8 cellular contexts compared by ENCODE assay signal in the genomic region with DNA sequence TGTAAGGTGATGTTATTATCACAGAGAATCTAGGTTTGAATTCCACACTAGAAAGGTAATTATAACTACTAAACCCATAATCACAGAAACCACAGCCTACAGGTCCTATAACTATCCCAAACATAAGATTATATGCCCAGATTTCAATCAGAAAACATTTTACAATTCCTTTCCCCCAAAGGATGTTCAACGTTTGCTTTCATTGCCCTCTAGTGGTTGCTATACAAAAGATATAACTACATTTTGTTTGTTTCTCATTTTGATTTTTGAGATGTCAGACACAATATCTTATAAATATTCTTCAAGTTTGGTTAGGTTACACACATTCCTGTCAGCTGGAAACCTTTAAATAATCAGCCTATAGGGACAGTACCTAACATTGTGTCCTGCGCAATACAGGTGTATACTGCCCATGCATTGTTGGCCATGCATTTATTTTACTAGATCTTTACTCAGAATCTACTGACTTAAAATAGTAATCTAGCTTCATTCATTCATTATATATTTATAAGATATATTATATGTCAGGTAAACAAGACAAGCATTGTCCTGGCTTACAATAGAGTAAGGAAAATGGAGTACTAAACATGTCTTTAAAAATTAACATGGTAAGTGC.
A peak's percentile ranks its signal among the peaks of the same experiment; 100 is the strongest.
DNase-seq lines count a peak whose midpoint lies in the region; ATAC-seq and TF ChIP-seq lines count a peak whose summit lies in the region.
"Had no signal": no experiment of that assay in that cellular context is flagged by ENCODE, and none has a peak within 500 bp of the region (broad histone marks: within the 10 kb centered on the region; RNA-seq: fewer than 3 reads in every experiment).

No MANE protein-coding gene starts in this region.

- DNase-seq in GM12865 (ENCODE audit: low read depth) (peak; percentile 19), NCI-H128 (lab: John Stamatoyannopoulos, UW; ENCODE audit: unreplicated experiment) (peak; percentile 44), naive B cell (peak; percentile 7), mesenteric fat pad (ENCODE audit: low spot score) (no peak)

- H3K4me3 Mint-ChIP-seq in brain (no peak overlapping the region), naive B cell (no peak overlapping the region)
- H3K4me3 Mint-ChIP-seq: T-helper 1 cell treated with Interleukin-12 subunit alpha and Interleukin-12 subunit beta and Interleukin-4 antibody, amounts not matched to agents 30 μg/mL and 1 μg/mL, for 36 hours had no signal

- ATAC-seq in naive B cell (ENCODE audit: low read depth in 2 of 2), result no peak
- ATAC-seq in HG02840 (IDR thresholded peaks at IDR 0.05; ENCODE audit: low FRiP score, unreplicated experiment), result no peak
- no peak for ATAC-seq in GM19328 (IDR thresholded peaks at IDR 0.05; ENCODE audit: unreplicated experiment)

- H3K4me1 Mint-ChIP-seq in brain (no peaks in the 10 kb centered on the region), naive B cell (no peaks in the 10 kb centered on the region)

- H3K36me3 Mint-ChIP-seq in brain, result no peaks in the 10 kb centered on the region
- no peaks in the 10 kb centered on the region for H3K36me3 Mint-ChIP-seq in naive B cell

- no peaks in the 10 kb centered on the region for H3K27me3 Mint-ChIP-seq in brain
- H3K27me3 Mint-ChIP-seq in naive B cell, result peaks cover 0 to 5% (median 0%) of the 10 kb centered on the region in 3 donors

- TF ChIP-seq CTCF in GM12865 (IDR thresholded peaks at IDR 0.05; ENCODE audit: insufficient read depth, low read depth, low read length, missing control alignments) (peak; percentile 45), brain (conservative IDR thresholded peaks at IDR 0.05) (peak; percentile 84 to 85)

- H3K27ac Mint-ChIP-seq in brain, result no peak overlapping the region
- H3K27ac Mint-ChIP-seq in naive B cell, result peak overlapping the region in 1 of 6 donors; percentile 13
- H3K27ac Mint-ChIP-seq: T-helper 1 cell treated with Interleukin-12 subunit alpha and Interleukin-12 subunit beta and Interleukin-4 antibody, amounts not matched to agents 30 μg/mL and 1 μg/mL, for 36 hours had no signal

- H3K4me3 ChIP-seq in GM12865 (ENCODE audit: low read depth, low read length), result no peak overlapping the region

- no peaks in the 10 kb centered on the region for H3K9me3 Mint-ChIP-seq in brain
- H3K9me3 Mint-ChIP-seq in naive B cell, result no peaks in the 10 kb centered on the region
- H3K9me3 Mint-ChIP-seq: T-helper 1 cell treated with Interleukin-12 subunit alpha and Interleukin-12 subunit beta and Interleukin-4 antibody, amounts not matched to agents 30 μg/mL and 1 μg/mL, for 36 hours had no signal
